ENCODE assay signal across 25 cellular contexts in genomic region chr4:110769578-110769977, GRCh38.
"Had no signal": no experiment of that assay in that cellular context is flagged by ENCODE, and none has a peak within 500 bp of the region (broad histone marks: within the 10 kb centered on the region; RNA-seq: fewer than 3 reads in every experiment).

No MANE protein-coding gene starts in this region.

- H3K36me3 ChIP-seq: left ventricle myocardium inferior, pancreas, prostate gland, right lobe of liver, stomach, thyroid gland, transverse colon, upper lobe of left lung, vagina had no signal

- DNase-seq: islet precursor cell; left colon; left ventricle myocardium inferior; mesendoderm; midbrain; mucosa of descending colon; naive thymus-derived CD4-positive, alpha-beta T cell; pancreas; posterior cingulate gyrus; right lobe of liver; stimulated activated CD4-positive, alpha-beta T cell treated with anti-CD3 and anti-CD28 coated beads, Interleukin-1b, Interleukin-23, amount 100 ng/mL, for 48 hours; stimulated activated CD4-positive, alpha-beta T cell treated with anti-CD3 and anti-CD28 coated beads, Interleukin-2, amount 100 ng/mL, for 48 hours; stimulated activated naive B cell treated with anti-CD40 and anti-IgM and Interleukin-4, amounts not matched to agents 10 μg/mL and 1 μg/mL and 100 μg/mL, for 72 hours; stimulated activated naive CD8-positive, alpha-beta T cell treated with anti-CD3 and anti-CD28 coated beads, Interleukin-15, Interleukin-2, amounts not matched to agents 100 U/mL and 50 U/mL, for 24 hours; stomach; testis; thyroid gland; transverse colon; upper lobe of left lung had no signal

- H3K4me1 ChIP-seq: left ventricle myocardium inferior, pancreas, prostate gland, right lobe of liver, stomach, testis, thyroid gland, transverse colon, upper lobe of left lung, vagina had no signal

- H3K27me3 ChIP-seq: hepatocyte, pancreas, right lobe of liver, stomach, testis, thyroid gland, transverse colon, upper lobe of left lung, vagina had no signal

- H3K9me3 ChIP-seq: left ventricle myocardium inferior, mucosa of descending colon, pancreas, prostate gland, right lobe of liver, stomach, testis, thyroid gland, transverse colon, upper lobe of left lung, vagina had no signal

- H3K79me2 ChIP-seq: hepatocyte had no signal

- ATAC-seq: left colon; mucosa of descending colon; naive thymus-derived CD4-positive, alpha-beta T cell; natural killer cell treated with Interleukin-12 subunit alpha and Interleukin-12 subunit beta and Interleukin-15 and Interleukin-18, amount 100 ng/mL, for 72 hours; pancreas; right lobe of liver; stimulated activated naive B cell treated with anti-CD40 and anti-IgM and Interleukin-4, amounts not matched to agents 10 μg/mL and 1 μg/mL and 100 μg/mL, for 72 hours; stimulated activated naive CD8-positive, alpha-beta T cell treated with anti-CD3 and anti-CD28 coated beads, Interleukin-15, Interleukin-2, amounts not matched to agents 100 U/mL and 50 U/mL, for 24 hours had no signal

- H3K4me2 ChIP-seq: hepatocyte, smooth muscle cell had no signal

- H2AFZ ChIP-seq: hepatocyte had no signal

- H3K4me3 ChIP-seq: hepatocyte, left ventricle myocardium inferior, lung, mucosa of descending colon, pancreas, prostate gland, right lobe of liver, smooth muscle cell, stomach, testis, thyroid gland, transverse colon, upper lobe of left lung, vagina had no signal
